ENCODE assay signal across 9 cellular contexts in genomic region chr17:65156185-65156834, GRCh38.
"Had no signal": no experiment of that assay in that cellular context is flagged by ENCODE, and none has a peak within 500 bp of the region (broad histone marks: within the 10 kb centered on the region; RNA-seq: fewer than 3 reads in every experiment).

No MANE protein-coding gene starts in this region.

- H3K9me3 ChIP-seq: right lobe of liver, suprapubic skin had no signal

- H3K4me3 ChIP-seq: right lobe of liver, suprapubic skin had no signal

- H3K4me3 Mint-ChIP-seq: activated CD4-positive, alpha-beta T cell treated with anti-CD3 and anti-CD28 coated beads, Interleukin-2, amount 10 ng/mL, durations not matched to agents 7 days and 5 days; activated naive CD4-positive, alpha-beta T cell treated with anti-CD3 and anti-CD28 coated beads, Interleukin-2, amount 50 U/mL, for 24 hours; central memory CD8-positive, alpha-beta T cell had no signal

- H3K27ac ChIP-seq: right lobe of liver, suprapubic skin had no signal

- H3K4me1 Mint-ChIP-seq: activated naive CD4-positive, alpha-beta T cell treated with anti-CD3 and anti-CD28 coated beads, Interleukin-2, amount 50 U/mL, for 24 hours had no signal

- DNase-seq: activated CD4-positive, alpha-beta T cell treated with anti-CD3 and anti-CD28 coated beads, Interleukin-2, amount 10 ng/mL, durations not matched to agents 7 days and 5 days; activated effector memory CD4-positive, alpha-beta T cell treated with Interleukin-2 at 50 U/mL for 16 hours; effector memory CD4-positive, alpha-beta T cell; naive B cell; right lobe of liver; stimulated activated naive CD4-positive, alpha-beta T cell treated with Interleukin-2 at 50 U/mL for 16 hours had no signal

- H3K9me3 Mint-ChIP-seq: activated CD4-positive, alpha-beta T cell treated with anti-CD3 and anti-CD28 coated beads, Interleukin-2, amount 10 ng/mL, durations not matched to agents 7 days and 5 days; activated naive CD4-positive, alpha-beta T cell treated with anti-CD3 and anti-CD28 coated beads, Interleukin-2, amount 50 U/mL, for 24 hours; central memory CD8-positive, alpha-beta T cell; naive B cell had no signal

- H3K36me3 ChIP-seq: right lobe of liver, suprapubic skin had no signal

- ATAC-seq: right lobe of liver had no signal

- H3K27me3 Mint-ChIP-seq: activated CD4-positive, alpha-beta T cell treated with anti-CD3 and anti-CD28 coated beads, Interleukin-2, amount 10 ng/mL, durations not matched to agents 7 days and 5 days; activated naive CD4-positive, alpha-beta T cell treated with anti-CD3 and anti-CD28 coated beads, Interleukin-2, amount 50 U/mL, for 24 hours; central memory CD8-positive, alpha-beta T cell had no signal

- H3K27ac Mint-ChIP-seq: activated CD4-positive, alpha-beta T cell treated with anti-CD3 and anti-CD28 coated beads, Interleukin-2, amount 10 ng/mL, durations not matched to agents 7 days and 5 days; activated naive CD4-positive, alpha-beta T cell treated with anti-CD3 and anti-CD28 coated beads, Interleukin-2, amount 50 U/mL, for 24 hours had no signal

- H3K4me1 ChIP-seq: right lobe of liver, suprapubic skin had no signal

- H3K27me3 ChIP-seq: right lobe of liver, suprapubic skin had no signal

- H3K36me3 Mint-ChIP-seq: activated naive CD4-positive, alpha-beta T cell treated with anti-CD3 and anti-CD28 coated beads, Interleukin-2, amount 50 U/mL, for 24 hours; naive B cell had no signal
